ENCODE assay signal across 8 cellular contexts in the genomic region with DNA sequence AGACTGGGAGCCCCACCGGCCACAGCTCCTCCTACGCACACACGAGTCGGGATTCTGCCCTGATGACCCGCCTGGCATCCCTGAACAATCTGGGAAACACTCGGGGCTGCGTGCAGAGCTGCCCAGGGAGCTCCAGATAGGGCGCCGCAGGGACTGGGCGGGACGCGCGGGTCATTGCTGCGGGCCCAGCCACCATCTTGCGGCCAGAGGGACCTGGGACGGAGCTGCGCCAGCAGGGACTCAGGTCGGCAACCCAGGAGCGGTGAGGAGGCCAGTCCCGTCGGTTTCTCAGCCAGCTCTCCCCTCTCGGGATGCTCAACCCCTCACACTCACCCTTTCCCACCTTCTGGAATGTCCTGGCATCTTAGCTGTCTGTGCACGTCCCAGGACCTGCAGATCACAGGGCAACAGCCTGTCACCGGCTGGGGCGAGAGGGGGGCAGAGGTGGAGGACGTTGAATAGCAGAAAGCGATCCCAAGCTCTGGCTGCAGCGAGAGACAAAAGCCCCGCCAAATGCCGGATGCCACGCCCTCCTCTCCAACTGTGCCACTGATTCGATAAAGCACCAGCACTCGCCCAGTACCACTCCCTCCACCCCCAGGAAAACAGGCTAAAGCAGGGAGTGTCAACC. TPM values are rescaled to one million over a fixed set of nuclear protein-coding genes. Genes with fewer than 3 reads are reported as not detected.
DNase-seq lines count a peak whose midpoint lies in the region; ATAC-seq, FAIRE-seq and TF ChIP-seq lines count a peak whose summit lies in the region.

No MANE protein-coding gene starts in this region.

- H3K9me2 ChIP-seq in PC-3 (replicated peaks; ENCODE audit: low read length) = no peaks in the 10 kb centered on the region

- peak; percentile 52 to 55 for ATAC-seq in activated naive CD4-positive, alpha-beta T cell treated with anti-CD3 and anti-CD28 coated beads, Interleukin-2, amount 50 U/mL, for 72 hours
- ATAC-seq in HG02610 (IDR thresholded peaks at IDR 0.05; ENCODE audit: unreplicated experiment) (no peak), PC-3 (no peak)

- peak; percentile 90 for FAIRE-seq in HTR-8/SVneo (lab: Jason Lieb, UNC)

- peaks cover 0 to 16% of the 10 kb centered on the region in 2 donors for H3K36me3 Mint-ChIP-seq in activated naive CD4-positive, alpha-beta T cell treated with anti-CD3 and anti-CD28 coated beads, Interleukin-2, amount 50 U/mL, for 72 hours

- H3K4me2 ChIP-seq in smooth muscle cell (peak overlapping the region; percentile 92), PC-3 (ENCODE audit: low read length) (no peak overlapping the region)

- H3K79me2 ChIP-seq in smooth muscle cell (ENCODE audit: low read depth) (no peaks in the 10 kb centered on the region), PC-3 (ENCODE audit: low read length) (no peaks in the 10 kb centered on the region)

- no peaks in the 10 kb centered on the region for H3K27me3 ChIP-seq in BJ (ENCODE audit: control insufficient read depth, insufficient read depth, low read length)
- no peaks in the 10 kb centered on the region for H3K27me3 ChIP-seq in iPS-18a (ENCODE audit: control insufficient read depth, insufficient read depth, low read length)
- H3K27me3 ChIP-seq in smooth muscle cell (ENCODE audit: low read depth) = no peaks in the 10 kb centered on the region
- no peaks in the 10 kb centered on the region for H3K27me3 ChIP-seq in PC-3 (ENCODE audit: low read length)

- H3K9me3 ChIP-seq in iPS-18a (ENCODE audit: control insufficient read depth, low read depth, low read length) (peaks cover 4% of the 10 kb centered on the region), smooth muscle cell (replicated peaks; ENCODE audit: low read depth) (no peaks in the 10 kb centered on the region), PC-3 (ENCODE audit: low read length) (no peaks in the 10 kb centered on the region)

- peak overlapping the region; percentile 98 for H2AFZ ChIP-seq in smooth muscle cell (ENCODE audit: low read depth)
- H2AFZ ChIP-seq in PC-3 (ENCODE audit: low read length) = no peak overlapping the region

- H3K9ac ChIP-seq in iPS-18a (ENCODE audit: low read length) (peak overlapping the region; percentile 89), smooth muscle cell (ENCODE audit: low read depth) (no peak overlapping the region), PC-3 (ENCODE audit: low read length) (no peak overlapping the region)

- no peak for TF ChIP-seq CTCF in BJ (IDR thresholded peaks at IDR 0.05; ENCODE audit: insufficient read depth, low read depth, low read length)
- no peak for TF ChIP-seq CTCF in smooth muscle cell (IDR thresholded peaks at IDR 0.05; ENCODE audit: borderline replicate concordance, insufficient read depth, poor library complexity, severe bottlenecking)
- no peak for TF ChIP-seq CTCF in PC-3 (conservative IDR thresholded peaks at IDR 0.05; ENCODE audit: low read depth, low read length)

- H3K27ac ChIP-seq in iPS-18a (ENCODE audit: low read length) = peak overlapping the region; percentile 91
- H3K27ac ChIP-seq in smooth muscle cell (ENCODE audit: low read depth) = no peak overlapping the region
- H3K27ac ChIP-seq in PC-3 (ENCODE audit: low read length) = no peak overlapping the region

- H3K4me1 ChIP-seq in iPS-18a (ENCODE audit: control insufficient read depth, low read depth, low read length) (peaks cover 5% of the 10 kb centered on the region), smooth muscle cell (ENCODE audit: low read depth) (no peaks in the 10 kb centered on the region), PC-3 (ENCODE audit: insufficient read depth, low read length) (no peaks in the 10 kb centered on the region)

- CTCF ChIA-PET in BJ (lab: Yijun Ruan, JAX) (no interaction called here), PC-3 (lab: Charles Lee) (no interaction called here)

- under 1% methylated on average over 33 of the region's 33 CpGs for WGBS in smooth muscle cell (ENCODE audit: low lambda C conversion rate)

- intact Hi-C loops in PC-3 (cut with micrococcal nuclease) = no loop called here

- no peak overlapping the region for H3K27ac Mint-ChIP-seq in activated naive CD4-positive, alpha-beta T cell treated with anti-CD3 and anti-CD28 coated beads, Interleukin-2, amount 50 U/mL, for 72 hours

- H3F3A ChIP-seq in smooth muscle cell (ENCODE audit: low read depth) = no peaks in the 10 kb centered on the region
- no peaks in the 10 kb centered on the region for H3F3A ChIP-seq in PC-3 (ENCODE audit: low read length, unreplicated experiment)

- H3K36me3 ChIP-seq in BJ (ENCODE audit: control insufficient read depth, insufficient read depth, low read length) = no peaks in the 10 kb centered on the region
- no peaks in the 10 kb centered on the region for H3K36me3 ChIP-seq in iPS-18a (ENCODE audit: control insufficient read depth, low read depth, low read length)
- no peaks in the 10 kb centered on the region for H3K36me3 ChIP-seq in smooth muscle cell (ENCODE audit: low read depth)
- H3K36me3 ChIP-seq in PC-3 (ENCODE audit: low read depth, low read length) = no peaks in the 10 kb centered on the region

- DNase-seq in BJ (ENCODE audit: low read depth) = no peak
- peak; percentile 69 for DNase-seq in HTR-8/SVneo (ENCODE audit: insufficient read length, low spot score)
- no peak for DNase-seq in activated naive CD4-positive, alpha-beta T cell treated with anti-CD3 and anti-CD28 coated beads, Interleukin-2, amount 50 U/mL, for 72 hours (ENCODE audit: low spot score in 2 of 2)
- no peak for DNase-seq in smooth muscle cell (lab: John Stamatoyannopoulos, UW; ENCODE audit: unreplicated experiment)
- no peak for DNase-seq in activated gamma-delta T cell treated with Interleukin-2 at 50 U/mL for 16 hours
- DNase-seq in PC-3 = no peak

- no peaks in the 10 kb centered on the region for H3K9me3 Mint-ChIP-seq in activated naive CD4-positive, alpha-beta T cell treated with anti-CD3 and anti-CD28 coated beads, Interleukin-2, amount 50 U/mL, for 72 hours

- POLR2A ChIA-PET in BJ (lab: Charles Lee) (no interaction called here), PC-3 (lab: Charles Lee; ENCODE audit: unreplicated experiment) (no interaction called here)

- H4K20me1 ChIP-seq in smooth muscle cell (ENCODE audit: low read depth) (no peaks in the 10 kb centered on the region), PC-3 (ENCODE audit: low read length) (no peaks in the 10 kb centered on the region)

- no TSS peak for BruUV-seq in PC-3 (replicated peaks; lab: Mats Ljungman, UMichigan)

- H3K4me3 ChIP-seq in BJ (ENCODE audit: low read depth, low read length) (peak overlapping the region; percentile 39), iPS-18a (ENCODE audit: low read length) (peak overlapping the region; percentile 84), smooth muscle cell (peak overlapping the region; percentile 63), PC-3 (ENCODE audit: low read length) (no peak overlapping the region)

RNA-seq across cellular contexts. Expression of a gene that starts 20.4 kb away (rescaled TPM):
- polyA plus RNA-seq in BJ (2011; rRNA removed) = 8.3 and 11.2 TPM in 2 replicates
- polyA minus RNA-seq in BJ (2011; rRNA and poly(A)+ RNA removed) = 10.2 and 14.3 TPM in 2 replicates
- total RNA-seq in activated naive CD4-positive, alpha-beta T cell treated with anti-CD3 and anti-CD28 coated beads, Interleukin-2, amount 50 U/mL, for 72 hours = 10 to 100 TPM; 37.9 to 48.3 TPM
- total RNA-seq in smooth muscle cell = 41.5 and 51.3 TPM in 2 replicates
- 11.5 and 18.4 TPM in 2 replicates for polyA plus RNA-seq in smooth muscle cell
- total RNA-seq in PC-3 (2014; rRNA removed) = 18.7 and 22.2 TPM in 2 replicates

Comparison
In these comparisons a context has a peak if more than half of its experiments do, and no peak if none do; other contexts are left out.
1. ATAC-seq: peak in activated naive CD4-positive, alpha-beta T cell treated with anti-CD3 and anti-CD28 coated beads, Interleukin-2, amount 50 U/mL, for 72 hours (2 of 2); none in HG02610 (single experiment) and PC-3 (single experiment).